In genomic region chr14:68977741-68978549, GRCh38 we compare ENCODE assay signal across 1 cellular context.
TF ChIP-seq lines count a peak whose summit lies in the region.

No MANE protein-coding gene starts in this region.

TF ChIP-seq in HepG2, 621 proteins besides CTCF, POLR2A, EP300 and RAD21 (continued from another document and continues in another):
- TF ChIP-seq ZNF597 (CRISPR knock-in tag; IDR thresholded peaks at IDR 0.05) (no peak), PHF8 (CRISPR knock-in tag; IDR thresholded peaks at IDR 0.05) (peak; percentile 52), KLF16 (CRISPR knock-in tag; IDR thresholded peaks at IDR 0.05) (peak in 1 of 2 experiments; percentile 39; a peak in 1 of 4 replicates), PATZ1 (CRISPR knock-in tag; IDR thresholded peaks at IDR 0.05) (peak; percentile 94), ZNF3 (CRISPR knock-in tag; IDR thresholded peaks at IDR 0.05) (no peak), ATF2 (CRISPR knock-in tag; IDR thresholded peaks at IDR 0.05) (no peak), ZNF567 (CRISPR knock-in tag; IDR thresholded peaks at IDR 0.05; ENCODE audit: borderline replicate concordance) (no peak), ZNF589 (CRISPR knock-in tag; conservative IDR thresholded peaks at IDR 0.05) (no peak), ZNF549 (CRISPR knock-in tag; IDR thresholded peaks at IDR 0.05) (no peak), ZNF362 (CRISPR knock-in tag; IDR thresholded peaks at IDR 0.05; ENCODE audit: borderline replicate concordance) (peak; percentile 32; the same call in 1 of the 2 replicates), BATF2 (CRISPR knock-in tag; IDR thresholded peaks at IDR 0.05) (0 out of 2 replicates have a peak, but pooled peaks have one; percentile 7), PBX2 (CRISPR knock-in tag; IDR thresholded peaks at IDR 0.05) (no peak), STAT6 (CRISPR knock-in tag; IDR thresholded peaks at IDR 0.05; ENCODE audit: borderline replicate concordance) (no peak), ZNF251 (CRISPR knock-in tag; IDR thresholded peaks at IDR 0.05) (no peak), HIVEP1 (CRISPR knock-in tag; IDR thresholded peaks at IDR 0.05) (no peak), DR1 (CRISPR knock-in tag; IDR thresholded peaks at IDR 0.05) (no peak), JARID2 (CRISPR knock-in tag; IDR thresholded peaks at IDR 0.05; ENCODE audit: insufficient replicate concordance) (no peak), ZNF276 (CRISPR knock-in tag; IDR thresholded peaks at IDR 0.05; ENCODE audit: low read depth) (peak; percentile 71; the same call in 1 of the 2 replicates), KAT8 (CRISPR knock-in tag; IDR thresholded peaks at IDR 0.05) (no peak), ATF1 (CRISPR knock-in tag; IDR thresholded peaks at IDR 0.05) (no peak), ARNTL (CRISPR knock-in tag; IDR thresholded peaks at IDR 0.05) (no peak; the same call in 1 of the 2 replicates), PTBP1 (IDR thresholded peaks at IDR 0.05; ENCODE audit: low read depth, low read length, poor library complexity, severe bottlenecking) (no peak), HNF4G (IDR thresholded peaks at IDR 0.05; ENCODE audit: borderline replicate concordance, low read depth, low read length) (no peak), HNF4G (CRISPR knock-in tag; IDR thresholded peaks at IDR 0.05; ENCODE audit: borderline replicate concordance, low read depth) (0 out of 2 replicates have a peak, but pooled peaks have one; percentile 29), HNRNPK (IDR thresholded peaks at IDR 0.05; ENCODE audit: low read depth, low read length, poor library complexity, severe bottlenecking) (peak; percentile 82), BCL3 (CRISPR knock-in tag; IDR thresholded peaks at IDR 0.05) (no peak), E2F1 (CRISPR knock-in tag; IDR thresholded peaks at IDR 0.05) (0 out of 2 replicates have a peak, but pooled peaks have one; percentile 33), ZNF430 (CRISPR knock-in tag; IDR thresholded peaks at IDR 0.05) (peak; percentile 45; the same call in 1 of the 2 replicates), FOXC1 (CRISPR knock-in tag; IDR thresholded peaks at IDR 0.05; ENCODE audit: borderline replicate concordance) (peak; percentile 66; the same call in 1 of the 2 replicates), MXD4 (CRISPR knock-in tag; IDR thresholded peaks at IDR 0.05) (no peak), HMGA1 (CRISPR knock-in tag; conservative IDR thresholded peaks at IDR 0.05) (no peak), MATR3 (CRISPR knock-in tag; IDR thresholded peaks at IDR 0.05) (no peak), ZNF83 (CRISPR knock-in tag; IDR thresholded peaks at IDR 0.05; ENCODE audit: borderline replicate concordance) (no peak), CCDC6 (CRISPR knock-in tag; IDR thresholded peaks at IDR 0.05) (peak; percentile 21; the same call in 1 of the 2 replicates), ZSCAN30 (CRISPR knock-in tag; IDR thresholded peaks at IDR 0.05) (0 out of 2 replicates have a peak, but pooled peaks have one; percentile 57), RCOR2 (CRISPR knock-in tag; IDR thresholded peaks at IDR 0.05) (no peak), ZNF678 (CRISPR knock-in tag; IDR thresholded peaks at IDR 0.05) (no peak), PPARG (CRISPR knock-in tag; conservative IDR thresholded peaks at IDR 0.05) (no peak), ZNF33A (CRISPR knock-in tag; IDR thresholded peaks at IDR 0.05; ENCODE audit: borderline replicate concordance) (no peak), ZNF224 (CRISPR knock-in tag; IDR thresholded peaks at IDR 0.05) (no peak), ZFYVE20 (CRISPR knock-in tag; IDR thresholded peaks at IDR 0.05; ENCODE audit: borderline replicate concordance, low read depth) (no peak), ZBTB49 (CRISPR knock-in tag; IDR thresholded peaks at IDR 0.05; ENCODE audit: borderline replicate concordance) (no peak), ZNF570 (CRISPR knock-in tag; IDR thresholded peaks at IDR 0.05; ENCODE audit: borderline replicate concordance) (no peak), ELF4 (CRISPR knock-in tag; IDR thresholded peaks at IDR 0.05; ENCODE audit: borderline replicate concordance) (no peak), TBL1XR1 (IDR thresholded peaks at IDR 0.05; ENCODE audit: borderline replicate concordance, low read length, partially characterized antibody) (no peak), ZNF331 (CRISPR knock-in tag; IDR thresholded peaks at IDR 0.05) (no peak), ZNF234 (CRISPR knock-in tag; conservative IDR thresholded peaks at IDR 0.05) (no peak; the same call in 1 of the 2 replicates), ZNF672 (CRISPR knock-in tag; IDR thresholded peaks at IDR 0.05) (no peak), NR3C1 (CRISPR knock-in tag; IDR thresholded peaks at IDR 0.05) (no peak), ARID2 (CRISPR knock-in tag; IDR thresholded peaks at IDR 0.05; ENCODE audit: borderline replicate concordance) (no peak), ZFP36L2 (CRISPR knock-in tag; IDR thresholded peaks at IDR 0.05) (no peak)
